Comparison of ENCODE assay signal across 10 cellular contexts in the genomic region with DNA sequence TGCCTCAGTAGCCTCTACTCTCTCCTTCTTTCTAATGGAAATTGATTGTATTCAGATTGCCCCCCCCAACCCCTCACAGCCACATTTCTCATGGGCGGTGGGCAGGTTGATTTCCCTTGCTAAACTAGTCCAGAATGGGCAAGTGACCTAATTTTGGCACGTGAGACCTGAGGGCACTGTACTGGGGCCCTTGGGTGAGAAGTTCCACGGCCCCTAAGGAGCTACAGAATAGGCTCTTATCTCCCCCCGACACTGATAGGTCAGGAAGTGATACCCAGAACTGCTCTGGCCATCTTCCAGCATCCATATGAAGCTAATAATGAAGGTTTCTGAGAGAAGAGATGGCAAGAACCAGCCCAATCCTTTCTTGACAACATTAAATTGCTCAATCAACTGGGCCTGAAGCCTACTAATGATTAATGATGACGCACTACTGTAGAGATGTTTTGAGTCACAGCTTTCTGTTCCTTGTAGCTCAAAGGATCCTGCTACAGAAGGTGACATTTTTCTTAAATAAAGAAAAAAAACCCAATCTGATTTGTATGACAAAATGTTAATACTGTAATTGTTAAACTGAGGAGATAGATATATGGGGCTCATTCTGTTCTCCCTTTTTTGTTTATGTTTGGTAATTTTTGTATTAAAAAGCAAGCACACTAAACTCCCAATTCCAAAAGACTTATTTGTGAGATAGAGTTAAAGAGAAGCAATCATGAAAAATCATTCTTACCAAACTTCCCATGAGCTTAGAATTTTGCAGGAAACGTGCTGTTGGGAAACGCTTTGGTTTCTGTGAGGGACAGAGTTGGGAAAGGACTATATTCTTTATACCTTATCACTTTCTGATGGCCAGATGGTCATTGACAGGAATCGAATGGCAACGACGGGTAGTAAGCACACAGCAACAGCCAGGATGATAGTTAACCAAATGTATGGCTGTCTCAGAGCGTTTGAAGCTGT. TPM values are rescaled to one million over a fixed set of nuclear protein-coding genes. Genes with fewer than 3 reads are reported as not detected.
DNase-seq lines count a peak whose midpoint lies in the region; ATAC-seq, FAIRE-seq and TF ChIP-seq lines count a peak whose summit lies in the region.
"Had no signal": no experiment of that assay in that cellular context is flagged by ENCODE, and none has a peak within 500 bp of the region (broad histone marks: within the 10 kb centered on the region; RNA-seq: fewer than 3 reads in every experiment).

No MANE protein-coding gene starts in this region.

- H3F3A ChIP-seq in SK-N-SH (replicated peaks; ENCODE audit: insufficient read depth) = peaks cover 39% of the 10 kb centered on the region

- no peak overlapping the region for H3K4me3 Mint-ChIP-seq in stimulated activated naive CD8-positive, alpha-beta T cell treated with anti-CD3 and anti-CD28 coated beads, Interleukin-15, amount 100 ng/mL, for 72 hours
- H3K4me3 Mint-ChIP-seq: nephron had no signal

- H3K9me3 ChIP-seq in SK-N-SH = no peaks in the 10 kb centered on the region
- no peaks in the 10 kb centered on the region for H3K9me3 ChIP-seq in ovary

- H3K27ac ChIP-seq in SK-N-SH (ENCODE audit: low read depth in 2 of 2, low read length in 1 of 2) (0 out of 4 replicates have a peak overlapping the region, but pooled peaks of 1 of the 2 experiments have one; percentile 0), ovary (no peak overlapping the region)

- no peak overlapping the region for H3K4me2 ChIP-seq in SK-N-SH

- TF ChIP-seq CTCF in SK-N-SH (IDR thresholded peaks at IDR 0.05) (no peak), bronchial epithelial cell (IDR thresholded peaks at IDR 0.05; ENCODE audit: insufficient read depth, low read length, severe bottlenecking) (no peak), ovary (IDR thresholded peaks at IDR 0.05) (no peak)

- H3K4me1 Mint-ChIP-seq in stimulated activated naive CD8-positive, alpha-beta T cell treated with anti-CD3 and anti-CD28 coated beads, Interleukin-15, amount 100 ng/mL, for 72 hours = peaks cover 32% of the 10 kb centered on the region
- H3K4me1 Mint-ChIP-seq: nephron had no signal

- no peaks in the 10 kb centered on the region for H3K27me3 Mint-ChIP-seq in stimulated activated naive CD8-positive, alpha-beta T cell treated with anti-CD3 and anti-CD28 coated beads, Interleukin-15, amount 100 ng/mL, for 72 hours

- no peak overlapping the region for H3K27ac Mint-ChIP-seq in stimulated activated naive CD8-positive, alpha-beta T cell treated with anti-CD3 and anti-CD28 coated beads, Interleukin-15, amount 100 ng/mL, for 72 hours
- H3K27ac Mint-ChIP-seq: nephron had no signal

- FAIRE-seq in bronchial epithelial cell (lab: Jason Lieb, UNC) = no peak
- FAIRE-seq: TTC549 had no signal

- POLR2A ChIA-PET in SK-N-SH (lab: Yijun Ruan, JAX) = no interaction called here

- H3K4me1 ChIP-seq in SK-N-SH (ENCODE audit: control insufficient read depth in 1 of 2, insufficient read depth in 2 of 2, low read depth in 1 of 2, low read length in 1 of 2) (peaks cover 0 to 4% of the 10 kb centered on the region in 2 experiments; a peak in 1 of 4 replicates), ovary (ENCODE audit: insufficient read depth) (no peaks in the 10 kb centered on the region)

- DNase-seq in SK-N-SH (no peak), bronchial epithelial cell (ENCODE audit: low read depth) (peak; percentile 97), ovary (no peak), middle frontal gyrus (ENCODE audit: extremely low spot score, low spot score) (no peak), SK-N-DZ (ENCODE audit: low spot score) (no peak)
- no peak for DNase-seq in stimulated activated naive CD8-positive, alpha-beta T cell treated with anti-CD3 and anti-CD28 coated beads, Interleukin-15, amount 100 ng/mL, for 72 hours

- no peak for TF ChIP-seq RAD21 in SK-N-SH (IDR thresholded peaks at IDR 0.05; ENCODE audit: low read length)

- H2AFZ ChIP-seq in SK-N-SH (ENCODE audit: low read depth) = no peak overlapping the region

- peaks cover 84% of the 10 kb centered on the region for H3K79me2 ChIP-seq in SK-N-SH (ENCODE audit: insufficient read depth)

- TF ChIP-seq EP300 in SK-N-SH (IDR thresholded peaks at IDR 0.05; ENCODE audit: borderline replicate concordance in 1 of 2, low read depth in 1 of 2, low read length in 1 of 2) (no peak), ovary (IDR thresholded peaks at IDR 0.05) (no peak)

- CTCF ChIA-PET in SK-N-SH (lab: Yijun Ruan, JAX) = no interaction called here

- H3K9ac ChIP-seq in SK-N-SH = no peak overlapping the region

- H3K4me3 ChIP-seq in SK-N-SH (ENCODE audit: low read depth in 2 of 2, low read length in 1 of 2) = no peak overlapping the region
- no peak overlapping the region for H3K4me3 ChIP-seq in bronchial epithelial cell (ENCODE audit: low read depth, low read length)
- no peak overlapping the region for H3K4me3 ChIP-seq in ovary

- intact Hi-C loops in ovary (cut with DNase I) = no loop called here

- H3K9me3 Mint-ChIP-seq in stimulated activated naive CD8-positive, alpha-beta T cell treated with anti-CD3 and anti-CD28 coated beads, Interleukin-15, amount 100 ng/mL, for 72 hours = peaks cover 0 to 1% of the 10 kb centered on the region in 2 donors

- H3K36me3 ChIP-seq in SK-N-SH (replicated peaks in 1 of 2; ENCODE audit: control insufficient read depth in 1 of 2, insufficient read depth in 2 of 2, low read length in 1 of 2) = peaks cover 19 to 81% of the 10 kb centered on the region in 2 experiments
- H3K36me3 ChIP-seq in bronchial epithelial cell (ENCODE audit: control insufficient read depth, insufficient read depth, low read length) = peaks cover 3% of the 10 kb centered on the region
- no peaks in the 10 kb centered on the region for H3K36me3 ChIP-seq in ovary

- WGBS in SK-N-SH (ENCODE audit: low lambda C conversion rate) = 89% methylated on average over 11 of the region's 11 CpGs
- WGBS in ovary, 3 donors = 82 to 90% (median 89%) methylated on average over 11 of the region's 11 CpGs

- ATAC-seq in SK-N-SH treated with all-trans-retinoic acid at 6 μM for 48 hours (no peak), HG03135 (IDR thresholded peaks at IDR 0.05; ENCODE audit: unreplicated experiment) (peak; percentile 97)
- peak; percentile 70 for ATAC-seq in stimulated activated naive CD8-positive, alpha-beta T cell treated with anti-CD3 and anti-CD28 coated beads, Interleukin-15, amount 100 ng/mL, for 72 hours

- no peaks in the 10 kb centered on the region for H3K9me2 ChIP-seq in SK-N-SH

- no peak for TF ChIP-seq POLR2A in ovary (IDR thresholded peaks at IDR 0.05)

- no peaks in the 10 kb centered on the region for H4K20me1 ChIP-seq in SK-N-SH (ENCODE audit: insufficient read depth)

- H3K27me3 ChIP-seq in SK-N-SH (ENCODE audit: insufficient read depth) = no peaks in the 10 kb centered on the region
- no peaks in the 10 kb centered on the region for H3K27me3 ChIP-seq in bronchial epithelial cell (ENCODE audit: control insufficient read depth, insufficient read depth, low read length)
- no peaks in the 10 kb centered on the region for H3K27me3 ChIP-seq in ovary

TF ChIP-seq in SK-N-SH, 30 proteins besides CTCF, POLR2A, EP300 and RAD21:
- TF ChIP-seq PBX3 (IDR thresholded peaks at IDR 0.05) (0 out of 2 replicates have a peak, but pooled peaks have one; percentile 11), NFIC (IDR thresholded peaks at IDR 0.05; ENCODE audit: borderline replicate concordance) (no peak)

TF ChIP-seq in SK-N-SH treated with all-trans-retinoic acid at 6 μM for 48 hours, 23 proteins besides CTCF, POLR2A, EP300 and RAD21:
- no peak for TF ChIP-seq ZFP3 (CRISPR knock-in tag; IDR thresholded peaks at IDR 0.05)
- TF ChIP-seq ISL1 (CRISPR knock-in tag; IDR thresholded peaks at IDR 0.05) = no peak

RNA-seq across cellular contexts. Expression of gene NARS1, which starts 28.2 kb away (rescaled TPM):
- 84.9 and 129 TPM in 2 replicates for polyA plus RNA-seq in SK-N-SH (2012; rRNA removed)
- 107 and 119 TPM in 2 replicates for polyA plus RNA-seq in SK-N-SH (2012; cell fraction: cytosol; rRNA removed)
- polyA plus RNA-seq in SK-N-SH (2012; cell fraction: nucleus; rRNA removed) = 101 and 188 TPM in 2 replicates
- 388 and 396 TPM in 2 replicates for total RNA-seq in bronchial epithelial cell
- total RNA-seq in ovary = 100 to 1,000 TPM in 1 of 7 donors, 10 to 100 TPM in 6; 54.1 to 143 (median 67.1) TPM
- polyA plus RNA-seq in ovary = 100 to 1,000 TPM in 1 of 2 donors, 10 to 100 TPM in 1; 45.8 to 113 TPM
- polyA plus RNA-seq in SK-N-DZ (2014; cell fraction: cytosol; rRNA removed) = 125 and 128 TPM in 2 replicates
- 203 and 217 TPM in 2 replicates for polyA plus RNA-seq in SK-N-DZ (2014; cell fraction: nucleus; rRNA removed)
